Comparison of ENCODE assay signal across 13 cellular contexts in genomic region chr12:12791756-12792346, GRCh38. TPM values are rescaled to one million over a fixed set of nuclear protein-coding genes. Genes with fewer than 3 reads are reported as not detected.
DNase-seq lines count a peak whose midpoint lies in the region; ATAC-seq, FAIRE-seq and TF ChIP-seq lines count a peak whose summit lies in the region.
"Had no signal": no experiment of that assay in that cellular context is flagged by ENCODE, and none has a peak within 500 bp of the region (broad histone marks: within the 10 kb centered on the region; RNA-seq: fewer than 3 reads in every experiment).

No MANE protein-coding gene starts in this region.

- H3K36me3 ChIP-seq in HepG2 (replicated peaks in 1 of 2; ENCODE audit: control insufficient read depth in 1 of 2, insufficient read depth in 2 of 2, low read length in 2 of 2) = no peaks in the 10 kb centered on the region
- no peaks in the 10 kb centered on the region for H3K36me3 ChIP-seq in transverse colon
- H3K36me3 ChIP-seq in mesendoderm (ENCODE audit: control insufficient read depth, insufficient read depth, low read length) = no peaks in the 10 kb centered on the region

- H3K27me3 Mint-ChIP-seq in WTC11 (ENCODE audit: low read depth) = peaks cover 17% of the 10 kb centered on the region
- H3K27me3 Mint-ChIP-seq: activated CD8-positive, alpha-beta T cell treated with anti-CD3 and anti-CD28 coated beads for 36 hours had no signal

- no peak overlapping the region for H3K18ac ChIP-seq in mesendoderm (ENCODE audit: low read length)

- TF ChIP-seq CTCF in WTC11 (IDR thresholded peaks at IDR 0.05) (no peak), HepG2 (CRISPR knock-in tag; IDR thresholded peaks at IDR 0.05) (no peak), transverse colon (IDR thresholded peaks at IDR 0.05) (no peak)

- intact Hi-C loops in HepG2 (cut with micrococcal nuclease; ENCODE audit: unreplicated experiment) = no loop called here
- intact Hi-C loops in transverse colon (cut with DNase I; ENCODE audit: low total_unique reads) = no loop called here

- no peak overlapping the region for H2BK120ac ChIP-seq in mesendoderm (ENCODE audit: low read depth, low read length)

- H3K79me2 ChIP-seq in HepG2 (ENCODE audit: insufficient read depth, low read length) = no peaks in the 10 kb centered on the region
- H3K79me2 ChIP-seq in mesendoderm (ENCODE audit: control insufficient read depth, insufficient read depth, low read length) = no peaks in the 10 kb centered on the region

- no peak overlapping the region for H3K27ac ChIP-seq in HepG2 (ENCODE audit: extremely low read length, insufficient read depth, low read length)
- peak overlapping the region in 3 of 4 donors; percentile 12 to 38 (median 31) for H3K27ac ChIP-seq in transverse colon
- no peak overlapping the region for H3K27ac ChIP-seq in mesendoderm (ENCODE audit: low read depth, low read length)

- peaks cover 19% of the 10 kb centered on the region for H3K4me1 Mint-ChIP-seq in WTC11

- H3K9me3 Mint-ChIP-seq in WTC11 = no peaks in the 10 kb centered on the region
- H3K9me3 Mint-ChIP-seq: activated CD8-positive, alpha-beta T cell treated with anti-CD3 and anti-CD28 coated beads for 36 hours had no signal

- ATAC-seq in WTC11 = peak; percentile 21
- ATAC-seq in HepG2 = peak; percentile 70
- no peak for ATAC-seq in HG03175 (IDR thresholded peaks at IDR 0.05; ENCODE audit: unreplicated experiment)
- ATAC-seq in HG02970 (IDR thresholded peaks at IDR 0.05; ENCODE audit: low FRiP score, unreplicated experiment) = no peak
- ATAC-seq: activated CD8-positive, alpha-beta T cell treated with anti-CD3 and anti-CD28 coated beads for 36 hours had no signal

- no peak for TF ChIP-seq POLR2A in HepG2 (IDR thresholded peaks at IDR 0.05; ENCODE audit: insufficient read depth in 1 of 2, low read depth in 2 of 2, low read length in 2 of 2)
- no peak for TF ChIP-seq POLR2A in transverse colon (IDR thresholded peaks at IDR 0.05)

- H4K5ac ChIP-seq in mesendoderm (ENCODE audit: low read length) = no peak overlapping the region

- BruUV-seq in HepG2 (replicated peaks; lab: Mats Ljungman, UMichigan) = no TSS peak

- no peak overlapping the region for H3K4ac ChIP-seq in mesendoderm (ENCODE audit: low read depth, low read length)

- WGBS in HepG2 (ENCODE audit: low lambda C conversion rate) = 2% methylated on average over 7 of the region's 7 CpGs
- WGBS in transverse colon (ENCODE audit: low coverage in 1 of 2), 2 donors = 23 to 35% methylated on average over 2 to 7 of the region's 7 CpGs
- WGBS in mesendoderm (ENCODE audit: extremely low coverage, insufficient coverage, low lambda C conversion rate) = no CpG with 5 or more reads among the region's 7 CpGs

- H4K8ac ChIP-seq in mesendoderm (ENCODE audit: low read depth, low read length) = no peak overlapping the region

- H2AK5ac ChIP-seq in mesendoderm (ENCODE audit: low read length) = no peak overlapping the region

- H3K79me1 ChIP-seq in mesendoderm (ENCODE audit: low read length) = no peaks in the 10 kb centered on the region

- CTCF ChIA-PET in WTC11 (lab: Charles Lee) (interaction anchor here (0.5 to 0.9 kb wide), 3 partner anchors 23 to 45 kb away, joined by 3 to 4 read pairs (median 3); no protein-coding TSS in a partner anchor), HepG2 (lab: Yijun Ruan, JAX; ENCODE audit: low intra/inter-chr PET ratio, low total read pairs) (no interaction called here)

- no peak overlapping the region for H3K23ac ChIP-seq in mesendoderm (ENCODE audit: low read length)

- peak overlapping the region; percentile 38 for H2AFZ ChIP-seq in HepG2 (ENCODE audit: low read length)

- DNase-seq in NCI-H2196 (lab: John Stamatoyannopoulos, UW; ENCODE audit: unreplicated experiment) (peak; percentile 29), NCI-H2196 treated with DMSO at 0.1 percent for 48 hours (lab: John Stamatoyannopoulos, UW; ENCODE audit: unreplicated experiment) (no peak), WTC11 (ENCODE audit: low spot score) (no peak), HepG2 (ENCODE audit: low spot score) (no peak), transverse colon (no peak), mesendoderm (no peak)
- DNase-seq: activated CD8-positive, alpha-beta T cell treated with anti-CD3 and anti-CD28 coated beads for 36 hours; NCI-H2029 had no signal

- H3K4me1 ChIP-seq in HepG2 (ENCODE audit: insufficient read depth, low read length) (peaks cover 33% of the 10 kb centered on the region), transverse colon (peaks cover 7 to 48% (median 23%) of the 10 kb centered on the region in 4 donors), mesendoderm (ENCODE audit: control insufficient read depth, low read depth, low read length) (no peaks in the 10 kb centered on the region)

- H3K36me3 Mint-ChIP-seq in WTC11 = no peaks in the 10 kb centered on the region

- no peaks in the 10 kb centered on the region for H4K20me1 ChIP-seq in HepG2 (ENCODE audit: insufficient read depth, low read length)

- no peak for TF ChIP-seq RAD21 in HepG2 (CRISPR knock-in tag; IDR thresholded peaks at IDR 0.05)

- no peak for FAIRE-seq in HepG2 (lab: Jason Lieb, UNC)
- FAIRE-seq: colon, GM18507 had no signal

- H3K27me3 ChIP-seq in HepG2 (ENCODE audit: control insufficient read depth in 1 of 2, insufficient read depth in 2 of 2, low read length in 2 of 2) (peaks cover 0 to 26% of the 10 kb centered on the region in 2 experiments; a peak in 3 of 5 replicates), transverse colon (no peaks in the 10 kb centered on the region), mesendoderm (ENCODE audit: insufficient read depth, low read length, poor library complexity) (no peaks in the 10 kb centered on the region)

- no peak overlapping the region for H3K27ac Mint-ChIP-seq in WTC11
- H3K27ac Mint-ChIP-seq: activated CD8-positive, alpha-beta T cell treated with anti-CD3 and anti-CD28 coated beads for 36 hours had no signal

- H2BK15ac ChIP-seq in mesendoderm (replicated peaks; ENCODE audit: low read depth) = no peak overlapping the region

- no peak overlapping the region for H3K56ac ChIP-seq in mesendoderm (ENCODE audit: low read length)

- TF ChIP-seq EP300 in HepG2 (IDR thresholded peaks at IDR 0.05; ENCODE audit: low read depth in 2 of 2, low read length in 2 of 2) (no peak), HepG2 (CRISPR knock-in tag; IDR thresholded peaks at IDR 0.05; ENCODE audit: borderline replicate concordance) (no peak), transverse colon (IDR thresholded peaks at IDR 0.05; ENCODE audit: low read depth) (no peak)

- no peak overlapping the region for H2BK5ac ChIP-seq in mesendoderm (ENCODE audit: low read length)

- H3K9me3 ChIP-seq in HepG2 (ENCODE audit: low read length) (no peaks in the 10 kb centered on the region), transverse colon (no peaks in the 10 kb centered on the region)

- in situ Hi-C loops in HepG2 (cut with HindIII; ENCODE audit: extremely low pct_ligation_motif_present, low pct_unique_long_range_greater_than_20kb) (loop anchor here (25.0 kb wide), 1 partner anchor 420 kb away; no protein-coding TSS in a partner anchor), transverse colon (cut with MboI; ENCODE audit: low pct_ligation_motif_present in 1 of 4, low pct_unique_long_range_greater_than_20kb in 1 of 4, low sequenced_read_pairs in 3 of 4) (no loop called here)

- H3K4me3 Mint-ChIP-seq in WTC11 = no peak overlapping the region; the same call in 1 of the 2 replicates
- H3K4me3 Mint-ChIP-seq: activated CD8-positive, alpha-beta T cell treated with anti-CD3 and anti-CD28 coated beads for 36 hours had no signal

- POLR2A ChIA-PET in WTC11 (lab: Charles Lee) = no interaction called here
- POLR2A ChIA-PET in HepG2 (lab: Yijun Ruan, JAX) = no interaction called here

- H3K9ac ChIP-seq in HepG2 (ENCODE audit: insufficient read depth, low read depth, low read length) (no peak overlapping the region), mesendoderm (ENCODE audit: low read length) (no peak overlapping the region)

- H3K4me3 ChIP-seq in HepG2 (replicated peaks in 1 of 3; ENCODE audit: insufficient read depth in 1 of 3, low read depth in 2 of 3, low read length in 3 of 3) (peak overlapping the region in 2 of 3 experiments; percentile 35 to 36; a peak in 4 of 6 replicates), transverse colon (no peak overlapping the region), mesendoderm (ENCODE audit: low read length) (no peak overlapping the region)
- H3K4me3 ChIP-seq: lung had no signal

- H3K4me2 ChIP-seq in HepG2 (ENCODE audit: low read depth, low read length) (peak overlapping the region; percentile 64), mesendoderm (ENCODE audit: low read length) (no peak overlapping the region)

RNA-seq across cellular contexts. Expression of gene APOLD1, which starts 6.4 kb away (rescaled TPM):
- total RNA-seq in WTC11 (2021) = 0.44 to 1.1 TPM (median 0.62 TPM) in 3 replicates
- 0.20 TPM in 1 of 2 replicates, not detected in the other for total RNA-seq in HepG2 (2016; rRNA removed; fragmentation: Illumina TruSeq; extraction: Trizol)
- 0.10 TPM in 1 of 2 replicates, not detected in the other for total RNA-seq in HepG2 (2016; cell fraction: cytosol; rRNA removed; fragmentation: Illumina TruSeq; extraction: Trizol; ENCODE audit: low read depth)
- 0.06 and 0.13 TPM in 2 replicates for total RNA-seq in HepG2 (2016; cell fraction: insoluble cytoplasmic fraction; rRNA removed; fragmentation: Illumina TruSeq; extraction: Trizol)
- total RNA-seq in HepG2 (2016; cell fraction: membrane; rRNA removed; fragmentation: Illumina TruSeq; extraction: Trizol) = 0.06 and 0.48 TPM in 2 replicates
- total RNA-seq in HepG2 (2016; cell fraction: nucleus; rRNA removed; fragmentation: Illumina TruSeq; extraction: Trizol) = 0.09 and 0.37 TPM in 2 replicates
- polyA plus RNA-seq in HepG2 (2011; rRNA removed) = 0.16 and 0.84 TPM in 2 replicates
- polyA plus RNA-seq in HepG2 (2011; cell fraction: cytosol; rRNA removed) = 0.05 and 0.30 TPM in 2 replicates
- 0.13 and 0.14 TPM in 2 replicates for polyA plus RNA-seq in HepG2 (2011; cell fraction: nucleus; rRNA removed)
- 0.19 and 0.62 TPM in 2 replicates for polyA plus RNA-seq in HepG2 (2012)
- polyA plus RNA-seq in HepG2 (2016; cell fraction: cytosol; fragmentation: Illumina TruSeq; extraction: Trizol; ENCODE audit: low read depth) = 0.25 and 0.29 TPM in 2 replicates
- polyA plus RNA-seq in HepG2 (2016; cell fraction: insoluble cytoplasmic fraction; fragmentation: Illumina TruSeq; extraction: Trizol; ENCODE audit: low read depth) = 0.04 and 0.07 TPM in 2 replicates
- polyA plus RNA-seq in HepG2 (2016; cell fraction: membrane; fragmentation: Illumina TruSeq; extraction: Trizol; ENCODE audit: low read depth) = not detected in 2 replicates
- polyA plus RNA-seq in HepG2 (2016; cell fraction: nucleus; fragmentation: Illumina TruSeq; extraction: Trizol; ENCODE audit: insufficient read depth, low read depth) = 1.4 TPM in 1 of 2 replicates, not detected in the other
- 0.66 and 1.8 TPM in 2 replicates for polyA minus RNA-seq in HepG2 (2011; rRNA and poly(A)+ RNA removed; ENCODE audit: low replicate concordance)
- 0.18 TPM in 1 of 2 replicates, not detected in the other for polyA minus RNA-seq in HepG2 (2011; cell fraction: cytosol; rRNA and poly(A)+ RNA removed)
- 0.50 and 1.7 TPM in 2 replicates for polyA minus RNA-seq in HepG2 (2011; cell fraction: nucleus; rRNA and poly(A)+ RNA removed)
- 10 to 100 TPM in 2 of 4 donors, 1 to 10 TPM in 2; 3.0 to 11.3 (median 7.7) TPM for total RNA-seq in transverse colon
- 0.34 TPM for polyA plus RNA-seq in mesendoderm (2013, experiment 1 of 2)
- 0.41 TPM for polyA plus RNA-seq in mesendoderm (2013, experiment 2 of 2)

RNA-seq across cellular contexts. Expression of gene DDX47, which starts 21.3 kb away (rescaled TPM):
- total RNA-seq in WTC11 (2021) (59.2 to 64.8 TPM (median 59.2 TPM) in 3 replicates), HepG2 (2016; rRNA removed; fragmentation: Illumina TruSeq; extraction: Trizol) (78.7 and 101 TPM in 2 replicates), transverse colon (10 to 100 TPM; 22.1 to 47.8 (median 31.8) TPM)
- 17.1 and 20.5 TPM in 2 replicates for total RNA-seq in HepG2 (2016; cell fraction: cytosol; rRNA removed; fragmentation: Illumina TruSeq; extraction: Trizol; ENCODE audit: low read depth)
- total RNA-seq in HepG2 (2016; cell fraction: insoluble cytoplasmic fraction; rRNA removed; fragmentation: Illumina TruSeq; extraction: Trizol) = 83.5 and 95.5 TPM in 2 replicates
- 25.9 and 31.6 TPM in 2 replicates for total RNA-seq in HepG2 (2016; cell fraction: membrane; rRNA removed; fragmentation: Illumina TruSeq; extraction: Trizol)
- total RNA-seq in HepG2 (2016; cell fraction: nucleus; rRNA removed; fragmentation: Illumina TruSeq; extraction: Trizol) = 58.7 and 68.9 TPM in 2 replicates
- polyA plus RNA-seq in HepG2 (2011; rRNA removed) = 37.3 and 48.5 TPM in 2 replicates
- 26.7 and 40.8 TPM in 2 replicates for polyA plus RNA-seq in HepG2 (2011; cell fraction: cytosol; rRNA removed)
- polyA plus RNA-seq in HepG2 (2011; cell fraction: nucleus; rRNA removed) = 72.4 and 75.0 TPM in 2 replicates
- polyA plus RNA-seq in HepG2 (2012) = 36.4 and 46.7 TPM in 2 replicates
- 6.7 and 8.1 TPM in 2 replicates for polyA plus RNA-seq in HepG2 (2016; cell fraction: cytosol; fragmentation: Illumina TruSeq; extraction: Trizol; ENCODE audit: low read depth)
- 82.3 and 82.4 TPM in 2 replicates for polyA plus RNA-seq in HepG2 (2016; cell fraction: insoluble cytoplasmic fraction; fragmentation: Illumina TruSeq; extraction: Trizol; ENCODE audit: low read depth)
- polyA plus RNA-seq in HepG2 (2016; cell fraction: membrane; fragmentation: Illumina TruSeq; extraction: Trizol; ENCODE audit: low read depth) = 12.6 and 15.8 TPM in 2 replicates
- polyA plus RNA-seq in HepG2 (2016; cell fraction: nucleus; fragmentation: Illumina TruSeq; extraction: Trizol; ENCODE audit: insufficient read depth, low read depth) = 68.6 and 70.6 TPM in 2 replicates
- 25.7 and 60.1 TPM in 2 replicates for polyA minus RNA-seq in HepG2 (2011; rRNA and poly(A)+ RNA removed; ENCODE audit: low replicate concordance)
- 26.0 and 29.4 TPM in 2 replicates for polyA minus RNA-seq in HepG2 (2011; cell fraction: cytosol; rRNA and poly(A)+ RNA removed)
- 68.6 and 82.9 TPM in 2 replicates for polyA minus RNA-seq in HepG2 (2011; cell fraction: nucleus; rRNA and poly(A)+ RNA removed)
- 76.8 TPM for polyA plus RNA-seq in mesendoderm (2013, experiment 1 of 2)
- 77.5 TPM for polyA plus RNA-seq in mesendoderm (2013, experiment 2 of 2)

Comparison
In these comparisons a context has a peak if more than half of its experiments do, and no peak if none do; other contexts are left out.
1. ATAC-seq: peak in WTC11 (single experiment) and HepG2 (single experiment); none in HG03175 (single experiment) and HG02970 (single experiment).
2. H3K27ac ChIP-seq: peak in transverse colon (3 of 4); none in HepG2 (single experiment) and mesendoderm (single experiment).
3. H3K4me3 ChIP-seq: peak in HepG2 (2 of 3); none in transverse colon (0 of 4) and mesendoderm (single experiment).